In genomic region chr6:104682722-104683643, GRCh38 we compare ENCODE assay signal across 8 cellular contexts.
DNase-seq lines count a peak whose midpoint lies in the region; ATAC-seq, FAIRE-seq and TF ChIP-seq lines count a peak whose summit lies in the region.

No MANE protein-coding gene starts in this region.

- H3K4me1 Mint-ChIP-seq in activated T-helper 2 cell treated with anti-CD3 and anti-CD28 coated beads, Interferon-gamma antibody, Interleukin-2, Interleukin-4, amounts not matched to agents 10 μg/mL and 5 μg/mL and 100 μg/mL, durations not matched to agents 14 hours and 24 hours and 36 hours (ENCODE audit: low read depth): peaks cover 9% of the 10 kb centered on the region

- no peaks in the 10 kb centered on the region for H3K27me3 Mint-ChIP-seq in activated T-helper 2 cell treated with anti-CD3 and anti-CD28 coated beads, Interferon-gamma antibody, Interleukin-2, Interleukin-4, amounts not matched to agents 10 μg/mL and 5 μg/mL and 100 μg/mL, durations not matched to agents 14 hours and 24 hours and 36 hours (ENCODE audit: low read depth)

- H3K4me3 Mint-ChIP-seq in activated T-helper 2 cell treated with anti-CD3 and anti-CD28 coated beads, Interferon-gamma antibody, Interleukin-2, Interleukin-4, amounts not matched to agents 10 μg/mL and 5 μg/mL and 100 μg/mL, durations not matched to agents 14 hours and 24 hours and 36 hours (ENCODE audit: low read depth): no peak overlapping the region

- peak; percentile 75 for ATAC-seq in HG03280 (IDR thresholded peaks at IDR 0.05; ENCODE audit: unreplicated experiment)

- H3K4me1 ChIP-seq in cardiac muscle cell (ENCODE audit: low read depth): peaks cover 3% of the 10 kb centered on the region
- no peaks in the 10 kb centered on the region for H3K4me1 ChIP-seq in ovary (ENCODE audit: insufficient read depth)

- TF ChIP-seq CTCF in cardiac muscle cell (IDR thresholded peaks at IDR 0.05; ENCODE audit: low read depth, low read length) (peak; percentile 79), ovary (IDR thresholded peaks at IDR 0.05) (no peak)

- H3K27ac Mint-ChIP-seq in activated T-helper 2 cell treated with anti-CD3 and anti-CD28 coated beads, Interferon-gamma antibody, Interleukin-2, Interleukin-4, amounts not matched to agents 10 μg/mL and 5 μg/mL and 100 μg/mL, durations not matched to agents 14 hours and 24 hours and 36 hours: no peak overlapping the region

- H3K27me3 ChIP-seq in cardiac muscle cell (no peaks in the 10 kb centered on the region), ovary (no peaks in the 10 kb centered on the region)

- FAIRE-seq in GM19239 (lab: Jason Lieb, UNC): peak; percentile 88

- H3K9me3 Mint-ChIP-seq in activated T-helper 2 cell treated with anti-CD3 and anti-CD28 coated beads, Interferon-gamma antibody, Interleukin-2, Interleukin-4, amounts not matched to agents 10 μg/mL and 5 μg/mL and 100 μg/mL, durations not matched to agents 14 hours and 24 hours and 36 hours: no peaks in the 10 kb centered on the region

- H3K27ac ChIP-seq in cardiac muscle cell (no peak overlapping the region), ovary (no peak overlapping the region)

- H3K4me3 ChIP-seq in cardiac muscle cell (no peak overlapping the region), ovary (no peak overlapping the region)

- intact Hi-C loops in activated T-helper 2 cell treated with anti-CD3 and anti-CD28 coated beads, Interferon-gamma antibody, Interleukin-2, Interleukin-4, amounts not matched to agents 10 μg/mL and 5 μg/mL and 100 μg/mL, durations not matched to agents 14 hours and 24 hours and 36 hours (cut with micrococcal nuclease): loop anchor here (1.0 to 5.0 kb wide), 2 partner anchors 88 to 174 kb away; partner anchors contain the start of gene HACE1
- intact Hi-C loops in ovary (cut with DNase I): no loop called here

- WGBS in ovary, 3 donors: 62 to 68% (median 65%) methylated on average over 15 of the region's 15 CpGs

- peak; percentile 64 for DNase-seq in CD1c-positive myeloid dendritic cell (ENCODE audit: extremely low spot score)
- DNase-seq in GM19239 (ENCODE audit: insufficient read length, low spot score): peak; percentile 50
- peak; percentile 59 for DNase-seq in RKO (ENCODE audit: low spot score)
- peak; percentile 46 for DNase-seq in activated T-helper 2 cell treated with anti-CD3 and anti-CD28 coated beads, Interferon-gamma antibody, Interleukin-2, Interleukin-4, amounts not matched to agents 10 μg/mL and 5 μg/mL and 100 μg/mL, durations not matched to agents 14 hours and 24 hours and 36 hours (ENCODE audit: low spot score)
- peak; percentile 60 to 67 for DNase-seq in cardiac muscle cell (ENCODE audit: low read depth in 1 of 2, low spot score in 1 of 2)
- DNase-seq in smooth muscle cell of the brain vasculature (ENCODE audit: low read depth, low spot score): peak; percentile 24
- no peak for DNase-seq in ovary

- no peaks in the 10 kb centered on the region for H3K36me3 Mint-ChIP-seq in activated T-helper 2 cell treated with anti-CD3 and anti-CD28 coated beads, Interferon-gamma antibody, Interleukin-2, Interleukin-4, amounts not matched to agents 10 μg/mL and 5 μg/mL and 100 μg/mL, durations not matched to agents 14 hours and 24 hours and 36 hours (ENCODE audit: low read depth)

- no peak for TF ChIP-seq EP300 in ovary (IDR thresholded peaks at IDR 0.05)

- H3K9me3 ChIP-seq in cardiac muscle cell (ENCODE audit: low read depth) (no peaks in the 10 kb centered on the region), ovary (no peaks in the 10 kb centered on the region)

- H3K36me3 ChIP-seq in cardiac muscle cell: no peaks in the 10 kb centered on the region
- H3K36me3 ChIP-seq in ovary: no peaks in the 10 kb centered on the region

- no peak for TF ChIP-seq POLR2A in ovary (IDR thresholded peaks at IDR 0.05)

Comparison
In these comparisons a context has a peak if more than half of its experiments do, and no peak if none do; other contexts are left out.
1. DNase-seq: peak in CD1c-positive myeloid dendritic cell (single experiment), GM19239 (single experiment), RKO (single experiment), activated T-helper 2 cell treated with anti-CD3 and anti-CD28 coated beads, Interferon-gamma antibody, Interleukin-2, Interleukin-4, amounts not matched to agents 10 μg/mL and 5 μg/mL and 100 μg/mL, durations not matched to agents 14 hours and 24 hours and 36 hours (single experiment), cardiac muscle cell (2 of 2) and smooth muscle cell of the brain vasculature (single experiment); none in ovary (0 of 5).